Comparison of ENCODE assay signal across 8 cellular contexts in genomic region chr22:20509344-20510047, GRCh38. TPM values are rescaled to one million over a fixed set of nuclear protein-coding genes. Genes with fewer than 3 reads are reported as not detected.
A peak's percentile ranks its signal among the peaks of the same experiment; 100 is the strongest.
DNase-seq lines count a peak whose midpoint lies in the region; ATAC-seq, FAIRE-seq and TF ChIP-seq lines count a peak whose summit lies in the region.

No MANE protein-coding gene starts in this region.

- H3K4me1 Mint-ChIP-seq in MCF 10A (ENCODE audit: insufficient read depth, unreplicated experiment) = peaks cover 47% of the 10 kb centered on the region

- H3K27ac ChIP-seq in small intestine (ENCODE audit: low read depth in 1 of 2, low read length in 1 of 2) = peak overlapping the region; percentile 84 to 98

- no peak for TF ChIP-seq CTCF in MCF 10A (IDR thresholded peaks at IDR 0.05; ENCODE audit: unreplicated experiment)

- CTCF ChIA-PET in MCF 10A (lab: Yijun Ruan, JAX) = interaction anchor here (0.6 to 1.6 kb wide), 5 partner anchors 15 to 96 kb away, joined by 3 to 11 read pairs (median 6); no protein-coding TSS in a partner anchor

- H3K27ac Mint-ChIP-seq in MCF 10A (ENCODE audit: low read depth, unreplicated experiment) = peak overlapping the region; percentile 99

- WGBS in small intestine, 3 donors = 7 to 18% (median 15%) methylated on average over 7 of the region's 7 CpGs

- peak overlapping the region; percentile 90 for H3K4me3 Mint-ChIP-seq in MCF 10A (ENCODE audit: unreplicated experiment)

- BruUV-seq in MCF 10A (replicated peaks; lab: Mats Ljungman, UMichigan) = no TSS peak

- POLR2A ChIA-PET in MCF 10A (lab: Yijun Ruan, JAX) = interaction anchor here (0.9 to 16.3 kb wide), 15 partner anchors 7 to 410 kb away, joined by 3 to 332 read pairs (median 6); partner anchors contain the start of gene KLHL22

- H3K27me3 Mint-ChIP-seq in MCF 10A (ENCODE audit: insufficient read depth, unreplicated experiment) = no peaks in the 10 kb centered on the region

- peak overlapping the region in 1 of 2 donors; percentile 48 for H3K4me3 ChIP-seq in small intestine (ENCODE audit: low read depth in 1 of 2, low read length in 2 of 2)

- peaks cover 6 to 7% of the 10 kb centered on the region in 2 donors for H3K4me1 ChIP-seq in small intestine (ENCODE audit: control insufficient read depth in 2 of 2, insufficient read depth in 1 of 2, low read depth in 1 of 2, low read length in 1 of 2)

- peaks cover 35% of the 10 kb centered on the region for H3K36me3 Mint-ChIP-seq in MCF 10A (ENCODE audit: insufficient read depth, unreplicated experiment)

- H3K9me3 Mint-ChIP-seq in MCF 10A (ENCODE audit: unreplicated experiment) = no peaks in the 10 kb centered on the region

- no peak for ATAC-seq in HG03025 (IDR thresholded peaks at IDR 0.05; ENCODE audit: low FRiP score, unreplicated experiment)

- DNase-seq in activated gamma-delta T cell treated with Interleukin-2 at 50 U/mL for 16 hours (peak; percentile 29), activated gamma-delta T cell (lab: John Stamatoyannopoulos, UW) (no peak), T-helper 1 cell (peak in 4 of 5 donors; percentile 27 to 64 (median 45)), MCF 10A (ENCODE audit: unreplicated experiment) (peak; percentile 89), inferior parietal cortex (ENCODE audit: extremely low spot score) (peak; percentile 40), small intestine (peak; percentile 93), NCI-H526 treated with DMSO at 0.1 percent for 48 hours (lab: John Stamatoyannopoulos, UW) (no peak)

- intact Hi-C loops in MCF 10A (cut with micrococcal nuclease) = loop anchor here (2.0 kb wide), 1 partner anchor 59 kb away; no protein-coding TSS in a partner anchor

- H3K36me3 ChIP-seq in small intestine (ENCODE audit: control insufficient read depth in 2 of 2, insufficient read depth in 2 of 2, low read length in 2 of 2) = peaks cover 0 to 5% of the 10 kb centered on the region in 2 donors

- H3K9me3 ChIP-seq in small intestine (ENCODE audit: control insufficient read depth, low read depth) = no peaks in the 10 kb centered on the region

- FAIRE-seq in small intestine (lab: Jason Lieb, UNC) = no peak

- no peaks in the 10 kb centered on the region for H3K27me3 ChIP-seq in small intestine (ENCODE audit: control insufficient read depth in 2 of 2, insufficient read depth in 2 of 2, low read length in 2 of 2)

RNA-seq across cellular contexts. Expression of gene MED15, which starts 2.1 kb away (rescaled TPM):
- 122 TPM in 2 replicates for total RNA-seq in MCF 10A (2022)
- 100 to 1,000 TPM in 1 of 3 donors, 10 to 100 TPM in 2; 56.6 to 106 (median 96.7) TPM for polyA plus RNA-seq in small intestine

RNA-seq across cellular contexts. Expression of gene KLHL22, which starts 13.9 kb away (rescaled TPM):
- 14.7 and 20.9 TPM in 2 replicates for total RNA-seq in MCF 10A (2022)
- polyA plus RNA-seq in small intestine = 10 to 100 TPM in 1 of 3 donors, 1 to 10 TPM in 2; 5.9 to 10.3 (median 6.9) TPM

Comparison
In these comparisons a context has a peak if more than half of its experiments do, and no peak if none do; other contexts are left out.
1. DNase-seq: peak in activated gamma-delta T cell treated with Interleukin-2 at 50 U/mL for 16 hours (single experiment), T-helper 1 cell (4 of 5), MCF 10A (single experiment), inferior parietal cortex (single experiment) and small intestine (single experiment); none in activated gamma-delta T cell (single experiment) and NCI-H526 treated with DMSO at 0.1 percent for 48 hours (single experiment).